ENCODE assay signal across 8 cellular contexts in genomic region chr17:57552114-57552601, GRCh38.
DNase-seq lines count a peak whose midpoint lies in the region; ATAC-seq and TF ChIP-seq lines count a peak whose summit lies in the region.

No MANE protein-coding gene starts in this region.

- H3K4me1 Mint-ChIP-seq in activated CD4-positive, alpha-beta T cell treated with anti-CD3 and anti-CD28 coated beads, Interleukin-2, amount 10 ng/mL, durations not matched to agents 7 days and 5 days, result peaks cover 10% of the 10 kb centered on the region
- peaks cover 86% of the 10 kb centered on the region for H3K4me1 Mint-ChIP-seq in glutamatergic neuron (ENCODE audit: low read depth, unreplicated experiment)

- no peak overlapping the region for H3K27ac Mint-ChIP-seq in activated CD4-positive, alpha-beta T cell treated with anti-CD3 and anti-CD28 coated beads, Interleukin-2, amount 10 ng/mL, durations not matched to agents 7 days and 5 days
- H3K27ac Mint-ChIP-seq in glutamatergic neuron (ENCODE audit: unreplicated experiment), result peak overlapping the region; percentile 68

- CTCF ChIA-PET in activated CD4-positive, alpha-beta T cell treated with anti-CD3 and anti-CD28 coated beads, Interleukin-2, amount 10 ng/mL, durations not matched to agents 7 days and 5 days (lab: Charles Lee), result interaction anchor here (0.7 to 1.6 kb wide), 4 partner anchors 12 to 231 kb away, joined by 3 read pairs; no protein-coding TSS in a partner anchor

- no peaks in the 10 kb centered on the region for H3K36me3 Mint-ChIP-seq in activated CD4-positive, alpha-beta T cell treated with anti-CD3 and anti-CD28 coated beads, Interleukin-2, amount 10 ng/mL, durations not matched to agents 7 days and 5 days (ENCODE audit: low read depth)
- no peaks in the 10 kb centered on the region for H3K36me3 Mint-ChIP-seq in glutamatergic neuron (ENCODE audit: unreplicated experiment)

- no peaks in the 10 kb centered on the region for H3K27me3 Mint-ChIP-seq in activated CD4-positive, alpha-beta T cell treated with anti-CD3 and anti-CD28 coated beads, Interleukin-2, amount 10 ng/mL, durations not matched to agents 7 days and 5 days
- peaks cover 14% of the 10 kb centered on the region for H3K27me3 Mint-ChIP-seq in glutamatergic neuron (ENCODE audit: unreplicated experiment)

- no peak overlapping the region for H3K4me3 Mint-ChIP-seq in activated CD4-positive, alpha-beta T cell treated with anti-CD3 and anti-CD28 coated beads, Interleukin-2, amount 10 ng/mL, durations not matched to agents 7 days and 5 days
- peak overlapping the region; percentile 59 for H3K4me3 Mint-ChIP-seq in glutamatergic neuron (ENCODE audit: unreplicated experiment)

- ATAC-seq in HG02642 (IDR thresholded peaks at IDR 0.05; ENCODE audit: poor library complexity, unreplicated experiment), result peak; percentile 54

- DNase-seq in GM10266 (ENCODE audit: extremely low spot score) (peak; percentile 69), glutamatergic neuron (peak; percentile 73), NCI-H2196 (lab: John Stamatoyannopoulos, UW; ENCODE audit: unreplicated experiment) (no peak), AG08396 (ENCODE audit: low spot score) (no peak), NCI-H226 (no peak)
- peak; percentile 18 for DNase-seq in activated CD4-positive, alpha-beta T cell treated with anti-CD3 and anti-CD28 coated beads, Interleukin-2, amount 10 ng/mL, durations not matched to agents 7 days and 5 days
- peak in 2 of 3 donors; percentile 9 to 15 for DNase-seq in stimulated activated CD4-positive, alpha-beta T cell treated with anti-CD3 and anti-CD28 coated beads, Interleukin-12 subunit alpha, Interleukin-12 subunit beta, amount 100 ng/mL, for 48 hours (ENCODE audit: low read depth in 2 of 3, low spot score in 1 of 3)

- H3K9me3 Mint-ChIP-seq in activated CD4-positive, alpha-beta T cell treated with anti-CD3 and anti-CD28 coated beads, Interleukin-2, amount 10 ng/mL, durations not matched to agents 7 days and 5 days, result no peaks in the 10 kb centered on the region
- H3K9me3 Mint-ChIP-seq in glutamatergic neuron (ENCODE audit: unreplicated experiment), result peaks cover 17% of the 10 kb centered on the region

- TF ChIP-seq CTCF in GM10266 (IDR thresholded peaks at IDR 0.05; ENCODE audit: control insufficient read depth, insufficient read depth, low read depth, missing control alignments), result peak; percentile 83
- peak; percentile 59 for TF ChIP-seq CTCF in glutamatergic neuron (IDR thresholded peaks at IDR 0.05; ENCODE audit: partially characterized antibody, unreplicated experiment)

- POLR2A ChIA-PET in activated CD4-positive, alpha-beta T cell treated with anti-CD3 and anti-CD28 coated beads, Interleukin-2, amount 10 ng/mL, durations not matched to agents 7 days and 5 days (lab: Charles Lee), result no interaction called here

Comparison
In these comparisons a context has a peak if more than half of its experiments do, and no peak if none do; other contexts are left out.
1. DNase-seq: peak in GM10266 (single experiment), activated CD4-positive, alpha-beta T cell treated with anti-CD3 and anti-CD28 coated beads, Interleukin-2, amount 10 ng/mL, durations not matched to agents 7 days and 5 days (single experiment), glutamatergic neuron (single experiment) and stimulated activated CD4-positive, alpha-beta T cell treated with anti-CD3 and anti-CD28 coated beads, Interleukin-12 subunit alpha, Interleukin-12 subunit beta, amount 100 ng/mL, for 48 hours (2 of 3); none in NCI-H2196 (single experiment), AG08396 (single experiment) and NCI-H226 (single experiment).